Comparison of ENCODE assay signal across 25 cellular contexts in the genomic region with DNA sequence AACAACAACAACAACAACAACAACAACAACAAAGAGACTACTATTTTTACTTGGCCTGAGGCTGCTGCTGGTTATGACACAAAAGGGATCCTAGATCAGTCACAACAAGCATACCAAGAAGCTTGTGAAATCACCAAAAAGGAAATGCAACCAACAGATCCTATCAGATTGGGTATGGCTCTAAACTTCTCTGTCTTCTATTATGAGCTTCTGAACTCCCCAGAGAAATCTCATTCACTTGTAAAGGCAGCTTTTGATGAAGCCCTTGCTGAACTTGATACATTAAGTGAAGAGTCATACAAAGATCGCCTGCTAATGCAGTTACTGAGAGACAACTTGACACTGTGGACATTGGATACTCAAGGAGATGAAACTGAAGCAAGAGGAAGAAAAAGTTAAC. TPM values are rescaled to one million over a fixed set of nuclear protein-coding genes. Genes with fewer than 3 reads are reported as not detected.
"Had no signal": no experiment of that assay in that cellular context is flagged by ENCODE, and none has a peak within 500 bp of the region (broad histone marks: within the 10 kb centered on the region; RNA-seq: fewer than 3 reads in every experiment).

No MANE protein-coding gene starts in this region.

- H3K36me3 ChIP-seq: adrenal gland, left lung, pancreas, thoracic aorta, upper lobe of left lung had no signal

- ATAC-seq: effector memory CD8-positive, alpha-beta T cell; esophagus mucosa; pancreas; right cardiac atrium; WTC11 had no signal

- DNase-seq: activated naive CD4-positive, alpha-beta T cell; activated T-cell treated with anti-CD3 and anti-CD28 coated beads, Interleukin-2, amount 50 U/mL, for 1 hour; adrenal gland; dorsolateral prefrontal cortex; effector memory CD8-positive, alpha-beta T cell; glutamatergic neuron; immature natural killer cell; nephron progenitor cell; pancreas; right cardiac atrium; stimulated activated CD4-positive, alpha-beta T cell treated with anti-CD3 and anti-CD28 coated beads, Interleukin-4, amount 100 ng/mL, for 24 hours; stimulated activated naive CD4-positive, alpha-beta T cell treated with Interleukin-2 at 50 U/mL for 16 hours; T-helper 9 cell had no signal

- H3K9me3 ChIP-seq: adrenal gland, pancreas, thoracic aorta, upper lobe of left lung had no signal

- H3K4me1 ChIP-seq: adrenal gland, pancreas, upper lobe of left lung had no signal

- H3K4me3 ChIP-seq: adrenal gland, dorsolateral prefrontal cortex, hepatocyte, left lung, lung, pancreas, thoracic aorta, upper lobe of left lung had no signal

RNA-seq across cellular contexts. Expression of a gene that starts 10.4 kb away (rescaled TPM):
- total RNA-seq: astrocyte, dorsolateral prefrontal cortex, endothelial cell of umbilical vein, hepatocyte, kidney epithelial cell, pulmonary artery endothelial cell, WTC11 had no signal

RNA-seq across cellular contexts. Expression of a gene that starts 21.6 kb away (rescaled TPM):
- total RNA-seq: adrenal gland, astrocyte, endothelial cell of umbilical vein, esophagus mucosa, hepatocyte, kidney epithelial cell, pancreas, pulmonary artery endothelial cell, right cardiac atrium, thoracic aorta, WTC11 had no signal

RNA-seq across cellular contexts. Expression of a gene that starts 37.8 kb away (rescaled TPM):
- total RNA-seq: adrenal gland, astrocyte, endothelial cell of umbilical vein, esophagus mucosa, frontal cortex, hepatocyte, kidney epithelial cell, left lung, lung, pancreas, pulmonary artery endothelial cell, right cardiac atrium, thoracic aorta, upper lobe of left lung, WTC11 had no signal
